ENCODE assay signal across 23 cellular contexts in the genomic region with DNA sequence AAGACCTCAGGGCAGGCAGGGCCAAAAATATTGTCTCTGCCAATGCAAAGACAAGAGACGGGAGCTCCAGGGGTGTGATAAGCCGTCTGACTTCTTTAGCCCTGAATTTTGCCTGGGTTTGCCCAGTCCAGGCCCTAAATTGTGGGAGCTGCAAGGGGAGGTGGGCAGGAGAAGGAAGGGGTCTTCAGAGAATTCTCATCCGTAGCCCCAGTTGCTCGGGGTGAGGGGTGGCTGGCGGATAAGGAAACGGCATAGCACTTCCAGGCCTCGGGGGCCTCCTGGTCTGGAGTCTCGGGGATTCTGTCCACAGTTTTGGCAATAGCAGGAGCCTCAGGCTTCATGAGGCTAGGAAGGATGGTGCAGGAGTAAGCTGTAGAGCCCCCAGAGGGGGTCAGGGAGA. TPM values are rescaled to one million over a fixed set of nuclear protein-coding genes. Genes with fewer than 3 reads are reported as not detected.
A peak's percentile ranks its signal among the peaks of the same experiment; 100 is the strongest.
DNase-seq lines count a peak whose midpoint lies in the region; ATAC-seq and TF ChIP-seq lines count a peak whose summit lies in the region.
"Had no signal": no experiment of that assay in that cellular context is flagged by ENCODE, and none has a peak within 500 bp of the region (broad histone marks: within the 10 kb centered on the region; RNA-seq: fewer than 3 reads in every experiment).

No MANE protein-coding gene starts in this region.

- no peak overlapping the region for H3K18ac ChIP-seq in H9 (ENCODE audit: insufficient read length, low read depth, low read length)

- no peaks in the 10 kb centered on the region for H3K27me3 ChIP-seq in H9 (ENCODE audit: insufficient read depth, low read length)

- no peak overlapping the region for H3T11ph ChIP-seq in H9 (ENCODE audit: low read length)

- no peaks in the 10 kb centered on the region for H3K9me3 ChIP-seq in H9 (ENCODE audit: control insufficient read depth, low read depth, low read length)

- DNase-seq in T-helper 1 cell, result no peak
- no peak for DNase-seq in stimulated activated naive CD8-positive, alpha-beta T cell treated with anti-CD3 and anti-CD28 coated beads, Interleukin-15, Interleukin-2, amounts not matched to agents 100 U/mL and 50 U/mL, for 24 hours
- no peak for DNase-seq in H9
- no peak for DNase-seq in GM13976 (ENCODE audit: low spot score)
- DNase-seq: effector CD4-positive, alpha-beta T cell; Kasumi-1; kidney; naive B cell; NCI-H1436 treated with DMSO at 0.1 percent for 48 hours; NCI-H748 treated with DMSO at 0.1 percent for 48 hours; right cardiac atrium; stimulated activated CD4-positive, alpha-beta T cell treated with anti-CD3 and anti-CD28 coated beads, Interleukin-2, amount 100 ng/mL, for 48 hours had no signal

- H3K27ac ChIP-seq in H9 (ENCODE audit: insufficient read length, low read depth, low read length), result no peak overlapping the region
- H3K27ac ChIP-seq: 22Rv1 had no signal

- H3K14ac ChIP-seq in H9 (ENCODE audit: insufficient read depth, low read length), result no peak overlapping the region

- no peak overlapping the region for H4K91ac ChIP-seq in H9 (ENCODE audit: insufficient read length, low read depth, low read length)

- H3K23me2 ChIP-seq in H9 (ENCODE audit: insufficient read length, low read depth, low read length, poor library complexity, severe bottlenecking), result no peaks in the 10 kb centered on the region

- H3K4me1 ChIP-seq in H9 (ENCODE audit: insufficient read depth, low read length), result no peaks in the 10 kb centered on the region

- peaks cover 62% of the 10 kb centered on the region for H3K36me3 Mint-ChIP-seq in T-helper 1 cell treated with Interleukin-12 subunit alpha and Interleukin-12 subunit beta and Interleukin-4 antibody, amounts not matched to agents 30 μg/mL and 1 μg/mL, for 36 hours (ENCODE audit: low read depth)
- peaks cover 77% of the 10 kb centered on the region for H3K36me3 Mint-ChIP-seq in stimulated activated naive CD8-positive, alpha-beta T cell treated with anti-CD3 and anti-CD28 coated beads, Interleukin-15, Interleukin-2, amounts not matched to agents 100 ng/mL and 50 ng/mL, for 24 hours (ENCODE audit: low read depth)
- H3K36me3 Mint-ChIP-seq in nephron (ENCODE audit: low read depth) (no peaks in the 10 kb centered on the region), H9 (ENCODE audit: insufficient read depth in 1 of 3, low read depth in 3 of 3) (no peaks in the 10 kb centered on the region)
- H3K36me3 Mint-ChIP-seq: CD14-positive monocyte, mesothelial cell of epicardium had no signal

- no peak overlapping the region for H3K23ac ChIP-seq in H9 (ENCODE audit: insufficient read length, low read depth, low read length)

- H4K8ac ChIP-seq in H9 (replicated peaks; ENCODE audit: insufficient read length, low read depth, low read length), result no peak overlapping the region

- peak overlapping the region; percentile 82 for H3K27ac Mint-ChIP-seq in T-helper 1 cell treated with Interleukin-12 subunit alpha and Interleukin-12 subunit beta and Interleukin-4 antibody, amounts not matched to agents 30 μg/mL and 1 μg/mL, for 36 hours
- peak overlapping the region; percentile 99 for H3K27ac Mint-ChIP-seq in stimulated activated naive CD8-positive, alpha-beta T cell treated with anti-CD3 and anti-CD28 coated beads, Interleukin-15, Interleukin-2, amounts not matched to agents 100 ng/mL and 50 ng/mL, for 24 hours
- H3K27ac Mint-ChIP-seq in nephron (peak overlapping the region in 2 of 3 experiments; percentile 3 to 38), H9 (no peak overlapping the region)
- H3K27ac Mint-ChIP-seq: GM23338, mesothelial cell of epicardium had no signal

- no peak overlapping the region for H4K5ac ChIP-seq in H9 (ENCODE audit: insufficient read length, low read depth, low read length)

- H4K20me1 ChIP-seq in H9 (ENCODE audit: control insufficient read depth, insufficient read depth, insufficient read length), result no peaks in the 10 kb centered on the region

- no CpG with 5 or more reads among the region's 8 CpGs for WGBS in H9 (ENCODE audit: extremely low coverage, insufficient read length, low lambda C conversion rate)

- no peak for TF ChIP-seq CTCF in nephron (IDR thresholded peaks at IDR 0.05; ENCODE audit: unreplicated experiment in 3 of 3)
- no peak for TF ChIP-seq CTCF in H9 (conservative IDR thresholded peaks at IDR 0.05)
- no peak for TF ChIP-seq CTCF in GM13976 (IDR thresholded peaks at IDR 0.05; ENCODE audit: borderline replicate concordance, control extremely low read depth, extremely low read depth, insufficient read depth, missing control alignments)

- no peak for ATAC-seq in stimulated activated naive CD8-positive, alpha-beta T cell treated with anti-CD3 and anti-CD28 coated beads, Interleukin-15, Interleukin-2, amounts not matched to agents 100 U/mL and 50 U/mL, for 24 hours
- no peak for ATAC-seq in HG03378 (IDR thresholded peaks at IDR 0.05; ENCODE audit: unreplicated experiment)
- ATAC-seq: GM12878, GM23338, right cardiac atrium had no signal

- H3K4me2 ChIP-seq in H9 (ENCODE audit: insufficient read depth, insufficient read length, low read length), result no peak overlapping the region
- H3K4me2 ChIP-seq: GM23338 had no signal

- H2BK5ac ChIP-seq in H9 (ENCODE audit: insufficient read length, low read length), result no peak overlapping the region

- no peak overlapping the region for H2BK12ac ChIP-seq in H9 (ENCODE audit: insufficient read length, low read depth, low read length)

- peaks cover 83% of the 10 kb centered on the region for H3K4me1 Mint-ChIP-seq in T-helper 1 cell treated with Interleukin-12 subunit alpha and Interleukin-12 subunit beta and Interleukin-4 antibody, amounts not matched to agents 30 μg/mL and 1 μg/mL, for 36 hours (ENCODE audit: low read depth)
- H3K4me1 Mint-ChIP-seq in stimulated activated naive CD8-positive, alpha-beta T cell treated with anti-CD3 and anti-CD28 coated beads, Interleukin-15, Interleukin-2, amounts not matched to agents 100 ng/mL and 50 ng/mL, for 24 hours (ENCODE audit: low read depth), result peaks cover 95% of the 10 kb centered on the region
- H3K4me1 Mint-ChIP-seq in nephron (peaks cover 32% of the 10 kb centered on the region), H9 (no peaks in the 10 kb centered on the region)
- H3K4me1 Mint-ChIP-seq: GM23338, mesothelial cell of epicardium had no signal

- no peaks in the 10 kb centered on the region for H3K27me3 Mint-ChIP-seq in T-helper 1 cell treated with Interleukin-12 subunit alpha and Interleukin-12 subunit beta and Interleukin-4 antibody, amounts not matched to agents 30 μg/mL and 1 μg/mL, for 36 hours (ENCODE audit: low read depth)
- H3K27me3 Mint-ChIP-seq in stimulated activated naive CD8-positive, alpha-beta T cell treated with anti-CD3 and anti-CD28 coated beads, Interleukin-15, Interleukin-2, amounts not matched to agents 100 ng/mL and 50 ng/mL, for 24 hours, result no peaks in the 10 kb centered on the region
- H3K27me3 Mint-ChIP-seq in nephron (ENCODE audit: low read depth) (no peaks in the 10 kb centered on the region), H9 (ENCODE audit: low read depth) (peaks cover 2% of the 10 kb centered on the region; the same call in 1 of the 2 replicates)
- H3K27me3 Mint-ChIP-seq: naive B cell had no signal

- H3K4ac ChIP-seq in H9 (ENCODE audit: low read depth, low read length), result no peak overlapping the region

- H2BK120ac ChIP-seq in H9 (ENCODE audit: low read depth, low read length, poor library complexity, severe bottlenecking), result no peak overlapping the region

- no peaks in the 10 kb centered on the region for H3K79me2 ChIP-seq in H9 (ENCODE audit: insufficient read depth, low read length)

- no peaks in the 10 kb centered on the region for H3K79me1 ChIP-seq in H9 (ENCODE audit: insufficient read depth, low read depth, low read length, poor library complexity, severe bottlenecking)

- no peak overlapping the region for H3K56ac ChIP-seq in H9 (ENCODE audit: insufficient read length, low read depth, low read length)

- H3K9me3 Mint-ChIP-seq in T-helper 1 cell treated with Interleukin-12 subunit alpha and Interleukin-12 subunit beta and Interleukin-4 antibody, amounts not matched to agents 30 μg/mL and 1 μg/mL, for 36 hours, result no peaks in the 10 kb centered on the region
- no peaks in the 10 kb centered on the region for H3K9me3 Mint-ChIP-seq in stimulated activated naive CD8-positive, alpha-beta T cell treated with anti-CD3 and anti-CD28 coated beads, Interleukin-15, Interleukin-2, amounts not matched to agents 100 ng/mL and 50 ng/mL, for 24 hours
- H3K9me3 Mint-ChIP-seq in nephron, result no peaks in the 10 kb centered on the region
- H3K9me3 Mint-ChIP-seq in H9, result no peaks in the 10 kb centered on the region
- H3K9me3 Mint-ChIP-seq: CD14-positive monocyte, GM23338, mesothelial cell of epicardium, naive B cell had no signal

- no peak overlapping the region for H2AFZ ChIP-seq in H9 (ENCODE audit: low read length)
- H2AFZ ChIP-seq: GM23338 had no signal

- in situ Hi-C loops in GM13976 (cut with MboI; ENCODE audit: low sequenced_read_pairs, unreplicated experiment), result no loop called here

- no peak overlapping the region for H2BK20ac ChIP-seq in H9 (ENCODE audit: low read depth, low read length, poor library complexity, severe bottlenecking)

- H2BK15ac ChIP-seq in H9 (ENCODE audit: low read depth, low read length), result no peak overlapping the region

- no peak overlapping the region for H2AK5ac ChIP-seq in H9 (ENCODE audit: insufficient read length, low read length)

- H3K9ac ChIP-seq in H9 (ENCODE audit: extremely low read depth, insufficient read length, low read length), result no peak overlapping the region

- H3K4me3 Mint-ChIP-seq in T-helper 1 cell treated with Interleukin-12 subunit alpha and Interleukin-12 subunit beta and Interleukin-4 antibody, amounts not matched to agents 30 μg/mL and 1 μg/mL, for 36 hours, result peak overlapping the region; percentile 19
- H3K4me3 Mint-ChIP-seq in stimulated activated naive CD8-positive, alpha-beta T cell treated with anti-CD3 and anti-CD28 coated beads, Interleukin-15, Interleukin-2, amounts not matched to agents 100 ng/mL and 50 ng/mL, for 24 hours, result peak overlapping the region; percentile 39
- no peak overlapping the region for H3K4me3 Mint-ChIP-seq in nephron
- H3K4me3 Mint-ChIP-seq in H9, result no peak overlapping the region
- H3K4me3 Mint-ChIP-seq: CD14-positive monocyte, GM23338, mesothelial cell of epicardium, naive B cell had no signal

RNA-seq across cellular contexts. Expression of a gene that starts 7.4 kb away (rescaled TPM):
- total RNA-seq in H9 (2021), result not detected in 2 replicates
- total RNA-seq: bronchial epithelial cell, fibroblast of villous mesenchyme, GM23338, mesothelial cell of epicardium had no signal

RNA-seq across cellular contexts. Expression of a gene that starts 51.6 kb away (rescaled TPM):
- total RNA-seq in H9 (2021), result 17.3 and 19.0 TPM in 2 replicates

Comparison
In these comparisons a context has a peak if more than half of its experiments do, and no peak if none do; other contexts are left out.
1. H3K27ac Mint-ChIP-seq: peak in T-helper 1 cell treated with Interleukin-12 subunit alpha and Interleukin-12 subunit beta and Interleukin-4 antibody, amounts not matched to agents 30 μg/mL and 1 μg/mL, for 36 hours (single experiment), stimulated activated naive CD8-positive, alpha-beta T cell treated with anti-CD3 and anti-CD28 coated beads, Interleukin-15, Interleukin-2, amounts not matched to agents 100 ng/mL and 50 ng/mL, for 24 hours (single experiment) and nephron (2 of 3); none in H9 (0 of 3).
2. H3K4me3 Mint-ChIP-seq: peak in T-helper 1 cell treated with Interleukin-12 subunit alpha and Interleukin-12 subunit beta and Interleukin-4 antibody, amounts not matched to agents 30 μg/mL and 1 μg/mL, for 36 hours (single experiment) and stimulated activated naive CD8-positive, alpha-beta T cell treated with anti-CD3 and anti-CD28 coated beads, Interleukin-15, Interleukin-2, amounts not matched to agents 100 ng/mL and 50 ng/mL, for 24 hours (single experiment); none in nephron (0 of 3) and H9 (0 of 2).